22 cellular contexts compared by ENCODE assay signal in the genomic region with DNA sequence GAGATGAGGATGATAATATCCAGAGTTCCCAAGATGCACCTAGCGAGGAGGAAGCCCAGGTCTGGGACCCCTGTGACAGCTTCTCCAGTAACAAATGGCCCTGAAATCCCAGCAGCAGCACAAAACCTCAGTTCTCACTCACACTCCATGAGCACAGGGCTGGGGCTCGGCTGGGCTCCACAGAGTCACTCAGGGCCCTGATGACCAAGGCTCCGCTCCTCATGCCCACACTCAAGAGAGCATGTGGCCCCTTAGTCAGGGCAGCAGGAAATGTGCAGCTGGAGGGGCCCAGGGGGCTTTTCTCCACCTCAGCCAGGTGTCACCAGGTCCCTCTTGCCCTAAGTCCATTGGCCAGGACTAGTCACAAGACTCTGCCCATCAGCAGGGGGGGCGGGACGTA.
DNase-seq lines count a peak whose midpoint lies in the region; ATAC-seq and TF ChIP-seq lines count a peak whose summit lies in the region.
"Had no signal": no experiment of that assay in that cellular context is flagged by ENCODE, and none has a peak within 500 bp of the region (broad histone marks: within the 10 kb centered on the region; RNA-seq: fewer than 3 reads in every experiment).

No MANE protein-coding gene starts in this region.

- no peak for TF ChIP-seq EP300 in stomach (IDR thresholded peaks at IDR 0.05)

- no peaks in the 10 kb centered on the region for H3K79me1 ChIP-seq in H9 (ENCODE audit: insufficient read depth, low read depth, low read length, poor library complexity, severe bottlenecking)
- no peaks in the 10 kb centered on the region for H3K79me1 ChIP-seq in neuronal stem cell (ENCODE audit: low read depth, low read length)

- H4K20me1 ChIP-seq in H9 (ENCODE audit: control insufficient read depth, insufficient read depth, insufficient read length), result no peaks in the 10 kb centered on the region

- H2BK15ac ChIP-seq in H9 (ENCODE audit: low read depth, low read length), result no peak overlapping the region
- H2BK15ac ChIP-seq in neuronal stem cell (ENCODE audit: low read length), result peak overlapping the region; percentile 33

- H3K9ac ChIP-seq in H9 (ENCODE audit: extremely low read depth, insufficient read length, low read length), result no peak overlapping the region
- H3K9ac ChIP-seq in neuronal stem cell (ENCODE audit: low read depth, low read length, poor library complexity), result no peak overlapping the region
- H3K9ac ChIP-seq: BLaER1 treated with 17β-estradiol and CSF1 and Interleukin-3, amounts not matched to agents 10 nM and 100 nM; GM23248 had no signal

- WGBS in H9 (ENCODE audit: extremely low coverage, insufficient read length, low lambda C conversion rate), result no CpG with 5 or more reads among the region's 5 CpGs
- WGBS in neuronal stem cell (ENCODE audit: extremely low coverage in 2 of 2, insufficient read length in 2 of 2, insufficient replicate concordance in 1 of 2), 2 donors, result no CpG with 5 or more reads among the region's 5 CpGs
- 75 to 85% (median 81%) methylated on average over 4 to 5 of the region's 5 CpGs for WGBS in stomach, 5 donors

- intact Hi-C loops in stomach (cut with DNase I; ENCODE audit: low total_unique reads) (no loop called here), sciatic nerve (cut with DNase I) (no loop called here)

- H3K27ac Mint-ChIP-seq in H9, result no peak overlapping the region
- H3K27ac Mint-ChIP-seq: CD14-positive monocyte; CD4-positive, alpha-beta T cell; CD8-positive, alpha-beta memory T cell had no signal

- no peak overlapping the region for H3K4me3 ChIP-seq in neuronal stem cell (ENCODE audit: low read length in 2 of 2)
- no peak overlapping the region for H3K4me3 ChIP-seq in stomach
- H3K4me3 ChIP-seq: A549; BLaER1 treated with 17β-estradiol and CSF1 and Interleukin-3, amounts not matched to agents 10 nM and 100 nM; GM23248 had no signal

- DNase-seq in H9, result peak; percentile 23
- DNase-seq in ecto neural progenitor cell (ENCODE audit: low spot score), result peak; percentile 31
- DNase-seq in neuronal stem cell (ENCODE audit: low spot score), result no peak
- peak; percentile 2 for DNase-seq in stomach
- no peak for DNase-seq in sciatic nerve (ENCODE audit: low spot score)
- DNase-seq: 8988T; ACHN; AML-193; BE2C; CD4-positive, alpha-beta T cell; CD8-positive, alpha-beta memory T cell; DMS53; DMS79 treated with DMSO at 0.1 percent for 48 hours; GF-D8; GM23248; H7 had no signal

- ATAC-seq in sciatic nerve, result no peak
- no peak for ATAC-seq in GM21515 (IDR thresholded peaks at IDR 0.05; ENCODE audit: unreplicated experiment)
- no peak for ATAC-seq in HG03175 (IDR thresholded peaks at IDR 0.05; ENCODE audit: unreplicated experiment)
- ATAC-seq: A549, HCT116 had no signal

- no peaks in the 10 kb centered on the region; a peak in 2 of 5 replicates for H3K9me3 Mint-ChIP-seq in H9
- H3K9me3 Mint-ChIP-seq: CD4-positive, alpha-beta T cell had no signal

- TF ChIP-seq CTCF in H9 (conservative IDR thresholded peaks at IDR 0.05) (no peak), stomach (IDR thresholded peaks at IDR 0.05) (no peak)

- H3K14ac ChIP-seq in H9 (ENCODE audit: insufficient read depth, low read length), result no peak overlapping the region
- H3K14ac ChIP-seq in neuronal stem cell (ENCODE audit: low read length), result no peak overlapping the region

- H3K79me2 ChIP-seq in H9 (ENCODE audit: insufficient read depth, low read length), result no peaks in the 10 kb centered on the region

- H4K8ac ChIP-seq in H9 (replicated peaks; ENCODE audit: insufficient read length, low read depth, low read length) (no peak overlapping the region), neuronal stem cell (ENCODE audit: low read depth, low read length) (no peak overlapping the region)

- no peak overlapping the region for H3K4ac ChIP-seq in H9 (ENCODE audit: low read depth, low read length)
- H3K4ac ChIP-seq in neuronal stem cell (ENCODE audit: low read length), result no peak overlapping the region

- no peak overlapping the region for H2BK12ac ChIP-seq in H9 (ENCODE audit: insufficient read length, low read depth, low read length)
- H2BK12ac ChIP-seq in neuronal stem cell (ENCODE audit: low read length), result no peak overlapping the region

- no peak overlapping the region for H2BK20ac ChIP-seq in H9 (ENCODE audit: low read depth, low read length, poor library complexity, severe bottlenecking)

- H4K91ac ChIP-seq in H9 (ENCODE audit: insufficient read length, low read depth, low read length), result no peak overlapping the region
- H4K91ac ChIP-seq in neuronal stem cell (ENCODE audit: low read depth, low read length, poor library complexity), result no peak overlapping the region

- H3K27ac ChIP-seq in H9 (ENCODE audit: insufficient read length, low read depth, low read length), result no peak overlapping the region
- no peak overlapping the region for H3K27ac ChIP-seq in neuronal stem cell (replicated peaks; ENCODE audit: low read length)
- H3K27ac ChIP-seq in stomach, result no peak overlapping the region
- H3K27ac ChIP-seq: A549; BLaER1 treated with 17β-estradiol and CSF1 and Interleukin-3, amounts not matched to agents 10 nM and 100 nM; GM23248 had no signal

- H3K23ac ChIP-seq in H9 (ENCODE audit: insufficient read length, low read depth, low read length) (no peak overlapping the region), neuronal stem cell (ENCODE audit: low read depth, low read length, poor library complexity) (no peak overlapping the region)

- H2BK5ac ChIP-seq in H9 (ENCODE audit: insufficient read length, low read length) (no peak overlapping the region), neuronal stem cell (ENCODE audit: low read length) (no peak overlapping the region)

- H3K4me1 Mint-ChIP-seq in H9, result peaks cover 3 to 8% of the 10 kb centered on the region in 2 experiments
- H3K4me1 Mint-ChIP-seq: CD14-positive monocyte; CD8-positive, alpha-beta memory T cell had no signal

- no peaks in the 10 kb centered on the region for H3K4me1 ChIP-seq in H9 (ENCODE audit: insufficient read depth, low read length)
- H3K4me1 ChIP-seq in neuronal stem cell (ENCODE audit: control insufficient read depth in 2 of 2, insufficient read depth in 1 of 2, low read depth in 1 of 2, low read length in 2 of 2), result peaks cover 2 to 3% of the 10 kb centered on the region in 2 donors
- H3K4me1 ChIP-seq in stomach, result no peaks in the 10 kb centered on the region
- H3K4me1 ChIP-seq: A549 had no signal

- no peaks in the 10 kb centered on the region for H3K27me3 ChIP-seq in H9 (ENCODE audit: insufficient read depth, low read length)
- H3K27me3 ChIP-seq in neuronal stem cell (ENCODE audit: control insufficient read depth in 3 of 3, insufficient read depth in 3 of 3, low read depth in 1 of 3, low read length in 3 of 3), result no peaks in the 10 kb centered on the region
- peaks cover 0 to 39% (median 0%) of the 10 kb centered on the region in 3 donors for H3K27me3 ChIP-seq in stomach
- H3K27me3 ChIP-seq: BE2C; BLaER1 treated with 17β-estradiol and CSF1 and Interleukin-3, amounts not matched to agents 10 nM and 100 nM had no signal

- no peak overlapping the region for H2AFZ ChIP-seq in H9 (ENCODE audit: low read length)
- H2AFZ ChIP-seq in neuronal stem cell (ENCODE audit: low read length), result no peak overlapping the region
- H2AFZ ChIP-seq: GM23248 had no signal

- no peak overlapping the region for H3K56ac ChIP-seq in H9 (ENCODE audit: insufficient read length, low read depth, low read length)

- no peak overlapping the region for H3K4me3 Mint-ChIP-seq in H9
- H3K4me3 Mint-ChIP-seq: CD14-positive monocyte; CD4-positive, alpha-beta T cell; CD8-positive, alpha-beta memory T cell had no signal

- H2AK5ac ChIP-seq in H9 (ENCODE audit: insufficient read length, low read length), result no peak overlapping the region
- no peak overlapping the region for H2AK5ac ChIP-seq in neuronal stem cell (ENCODE audit: low read depth, low read length)

- no peak overlapping the region for H4K5ac ChIP-seq in H9 (ENCODE audit: insufficient read length, low read depth, low read length)

- H3K18ac ChIP-seq in H9 (ENCODE audit: insufficient read length, low read depth, low read length) (no peak overlapping the region), neuronal stem cell (ENCODE audit: low read length) (peak overlapping the region; percentile 81)

- no peaks in the 10 kb centered on the region for H3K23me2 ChIP-seq in H9 (ENCODE audit: insufficient read length, low read depth, low read length, poor library complexity, severe bottlenecking)

- no peak overlapping the region for H2BK120ac ChIP-seq in H9 (ENCODE audit: low read depth, low read length, poor library complexity, severe bottlenecking)
- no peak overlapping the region for H2BK120ac ChIP-seq in neuronal stem cell (ENCODE audit: low read depth, low read length)

- no peak overlapping the region for H3T11ph ChIP-seq in H9 (ENCODE audit: low read length)

- no peak overlapping the region for H3K4me2 ChIP-seq in H9 (ENCODE audit: insufficient read depth, insufficient read length, low read length)
- no peak overlapping the region for H3K4me2 ChIP-seq in neuronal stem cell (ENCODE audit: insufficient read depth, low read length, poor library complexity, severe bottlenecking)
- H3K4me2 ChIP-seq: A549; BLaER1 treated with 17β-estradiol and CSF1 and Interleukin-3, amounts not matched to agents 10 nM and 100 nM had no signal

- H3K36me3 ChIP-seq in neuronal stem cell (replicated peaks in 1 of 2; ENCODE audit: control insufficient read depth in 2 of 2, insufficient read depth in 2 of 2, low read length in 2 of 2) (no peaks in the 10 kb centered on the region), stomach (no peaks in the 10 kb centered on the region)
- H3K36me3 ChIP-seq: BE2C; BLaER1 treated with 17β-estradiol and CSF1 and Interleukin-3, amounts not matched to agents 10 nM and 100 nM had no signal

- H3K27me3 Mint-ChIP-seq in H9 (ENCODE audit: low read depth), result peaks cover 4% of the 10 kb centered on the region

- no peak for TF ChIP-seq POLR2A in stomach (IDR thresholded peaks at IDR 0.05)

- H3K36me3 Mint-ChIP-seq in H9 (ENCODE audit: insufficient read depth in 1 of 3, low read depth in 3 of 3), result peaks cover 0 to 1% (median 0%) of the 10 kb centered on the region in 3 experiments; a peak in 1 of 7 replicates
- H3K36me3 Mint-ChIP-seq: CD14-positive monocyte; CD8-positive, alpha-beta memory T cell had no signal

- H3K9me3 ChIP-seq in H9 (ENCODE audit: control insufficient read depth, low read depth, low read length) (no peaks in the 10 kb centered on the region), neuronal stem cell (replicated peaks in 1 of 2; ENCODE audit: control insufficient read depth in 2 of 2, insufficient read depth in 1 of 2, low read depth in 1 of 2, low read length in 2 of 2) (peaks cover 6 to 7% of the 10 kb centered on the region in 2 donors), stomach (peaks cover 4 to 11% (median 8%) of the 10 kb centered on the region in 4 donors)
- H3K9me3 ChIP-seq: A549, BE2C had no signal

Comparison
In these comparisons a context has a peak if more than half of its experiments do, and no peak if none do; other contexts are left out.
1. DNase-seq: peak in H9 (single experiment), ecto neural progenitor cell (single experiment) and stomach (single experiment); none in neuronal stem cell (single experiment) and sciatic nerve (single experiment).